In genomic region chr17:16351831-16352230, GRCh38 we compare ENCODE assay signal across 8 cellular contexts. TPM values are rescaled to one million over a fixed set of nuclear protein-coding genes. Genes with fewer than 3 reads are reported as not detected.
DNase-seq lines count a peak whose midpoint lies in the region; ATAC-seq and TF ChIP-seq lines count a peak whose summit lies in the region.

No MANE protein-coding gene starts in this region.

- peak overlapping the region; percentile 93 for H3K27ac Mint-ChIP-seq in activated T-cell treated with anti-CD3 and anti-CD28 coated beads, Interleukin-2, amount 50 U/mL, for 24 hours
- peak overlapping the region; percentile 73 for H3K27ac Mint-ChIP-seq in activated T-helper 17 cell treated with anti-CD3 and anti-CD28 coated beads, Interleukin-2, amount 50 U/mL, for 72 hours

- peaks cover 0 to 27% (median 14%) of the 10 kb centered on the region in 3 donors for H3K36me3 ChIP-seq in tibial artery

- H3K9me3 Mint-ChIP-seq in activated T-cell treated with anti-CD3 and anti-CD28 coated beads, Interleukin-2, amount 50 U/mL, for 24 hours = no peaks in the 10 kb centered on the region
- no peaks in the 10 kb centered on the region for H3K9me3 Mint-ChIP-seq in activated T-helper 17 cell treated with anti-CD3 and anti-CD28 coated beads, Interleukin-2, amount 50 U/mL, for 72 hours

- no peak for ATAC-seq in activated T-helper 17 cell treated with anti-CD3 and anti-CD28 coated beads, Interleukin-2, amount 50 U/mL, for 72 hours (replicated peaks)
- no peak for ATAC-seq in left lobe of liver

- no peaks in the 10 kb centered on the region for H3K27me3 Mint-ChIP-seq in activated T-cell treated with anti-CD3 and anti-CD28 coated beads, Interleukin-2, amount 50 U/mL, for 24 hours
- no peaks in the 10 kb centered on the region for H3K27me3 Mint-ChIP-seq in activated T-helper 17 cell treated with anti-CD3 and anti-CD28 coated beads, Interleukin-2, amount 50 U/mL, for 72 hours

- peak overlapping the region; percentile 97 for H3K4me3 Mint-ChIP-seq in activated T-cell treated with anti-CD3 and anti-CD28 coated beads, Interleukin-2, amount 50 U/mL, for 24 hours
- peak overlapping the region; percentile 95 for H3K4me3 Mint-ChIP-seq in activated T-helper 17 cell treated with anti-CD3 and anti-CD28 coated beads, Interleukin-2, amount 50 U/mL, for 72 hours

- H3K36me3 Mint-ChIP-seq in activated T-cell treated with anti-CD3 and anti-CD28 coated beads, Interleukin-2, amount 50 U/mL, for 24 hours (ENCODE audit: low read depth) = peaks cover 52% of the 10 kb centered on the region
- H3K36me3 Mint-ChIP-seq in activated T-helper 17 cell treated with anti-CD3 and anti-CD28 coated beads, Interleukin-2, amount 50 U/mL, for 72 hours (ENCODE audit: low read depth) = peaks cover 28% of the 10 kb centered on the region

- no peak for DNase-seq in activated T-cell treated with anti-CD3 and anti-CD28 coated beads, Interleukin-2, amount 50 U/mL, for 24 hours
- DNase-seq in activated T-cell treated with anti-CD3 and anti-CD28 coated beads for 4 hours (no peak), inferior parietal cortex (ENCODE audit: extremely low spot score) (peak; percentile 20), tibial artery (no peak), left lobe of liver (ENCODE audit: low spot score) (no peak), 8988T (no peak), dedifferentiated amniotic fluid mesenchymal stem cell (ENCODE audit: extremely low spot score) (no peak)

- intact Hi-C loops in tibial artery (cut with DNase I; ENCODE audit: low total_unique reads) = loop anchor here (5.0 kb wide), 1 partner anchor 65 kb away; no protein-coding TSS in a partner anchor

- peaks cover 28% of the 10 kb centered on the region for H3K4me1 Mint-ChIP-seq in activated T-cell treated with anti-CD3 and anti-CD28 coated beads, Interleukin-2, amount 50 U/mL, for 24 hours (ENCODE audit: low read depth)
- H3K4me1 Mint-ChIP-seq in activated T-helper 17 cell treated with anti-CD3 and anti-CD28 coated beads, Interleukin-2, amount 50 U/mL, for 72 hours = peaks cover 5% of the 10 kb centered on the region

- no peaks in the 10 kb centered on the region for H3K9me3 ChIP-seq in tibial artery

- H3K27me3 ChIP-seq in tibial artery = no peaks in the 10 kb centered on the region

- no peak for TF ChIP-seq CTCF in tibial artery (IDR thresholded peaks at IDR 0.05)

- peaks cover 0 to 10% (median 8%) of the 10 kb centered on the region in 4 donors for H3K4me1 ChIP-seq in tibial artery

- peak overlapping the region in 1 of 2 donors; percentile 52 for H3K27ac ChIP-seq in tibial artery

- peak overlapping the region; percentile 68 to 69 for H3K4me3 ChIP-seq in tibial artery

RNA-seq across cellular contexts. Expression of gene CENPV, which starts 1.4 kb away (rescaled TPM):
- total RNA-seq in activated T-helper 17 cell treated with anti-CD3 and anti-CD28 coated beads, Interleukin-2, amount 50 U/mL, for 72 hours = 10 to 100 TPM; 17.5 to 43.5 TPM
- total RNA-seq in left lobe of liver = 22.8 TPM

RNA-seq across cellular contexts. Expression of gene UBB, which starts 29.1 kb away (rescaled TPM):
- 1,000 to 10,000 TPM in 1 of 2 donors, 100 to 1,000 TPM in 1; 896 to 1,413 TPM for total RNA-seq in activated T-helper 17 cell treated with anti-CD3 and anti-CD28 coated beads, Interleukin-2, amount 50 U/mL, for 72 hours
- total RNA-seq in left lobe of liver = 1,692 TPM
